In genomic region chr4:21543514-21543913, GRCh38 we compare ENCODE assay signal across 25 cellular contexts.
A peak's percentile ranks its signal among the peaks of the same experiment; 100 is the strongest.
DNase-seq lines count a peak whose midpoint lies in the region; ATAC-seq, FAIRE-seq and TF ChIP-seq lines count a peak whose summit lies in the region.
"Had no signal": no experiment of that assay in that cellular context is flagged by ENCODE, and none has a peak within 500 bp of the region (broad histone marks: within the 10 kb centered on the region; RNA-seq: fewer than 3 reads in every experiment).

No MANE protein-coding gene starts in this region.

- H2BK5ac ChIP-seq in H1 (ENCODE audit: low read depth, low read length): no peak overlapping the region

- H4K5ac ChIP-seq in H1 (ENCODE audit: insufficient read length, low read depth, low read length): no peak overlapping the region

- CTCF ChIA-PET in H1 (lab: Charles Lee; ENCODE audit: partially characterized antibody) (interaction anchor here (1.1 to 1.4 kb wide), 3 partner anchors 210 to 224 kb away, joined by 3 to 4 read pairs (median 3); no protein-coding TSS in a partner anchor), SK-N-SH (lab: Yijun Ruan, JAX) (interaction anchor here (0.8 to 1.9 kb wide), 4 partner anchors 11 to 246 kb away, joined by 3 to 6 read pairs (median 4); no protein-coding TSS in a partner anchor)

- H3K79me1 ChIP-seq in H1 (ENCODE audit: low read depth, low read length): no peaks in the 10 kb centered on the region

- no peaks in the 10 kb centered on the region for H3K36me3 Mint-ChIP-seq in nephron (ENCODE audit: low read depth)

- H3K79me2 ChIP-seq in H1 (ENCODE audit: control insufficient read depth in 1 of 2, insufficient read depth in 2 of 2, low read length in 2 of 2) (no peaks in the 10 kb centered on the region), SK-N-SH (ENCODE audit: insufficient read depth) (no peaks in the 10 kb centered on the region)

- H3K4me1 ChIP-seq in HUES6 (ENCODE audit: control insufficient read depth, insufficient read depth, low read length): peaks cover 29% of the 10 kb centered on the region
- peaks cover 0 to 4% (median 3%) of the 10 kb centered on the region in 4 experiments; a peak in 2 of 7 replicates for H3K4me1 ChIP-seq in H1 (replicated peaks in 1 of 4; ENCODE audit: control insufficient read depth in 3 of 4, insufficient read depth in 4 of 4, low read length in 3 of 4)
- peaks cover 16% of the 10 kb centered on the region for H3K4me1 ChIP-seq in iPS-18a (ENCODE audit: control insufficient read depth, low read depth, low read length)
- peaks cover 0 to 3% of the 10 kb centered on the region in 2 experiments; a peak in 1 of 4 replicates for H3K4me1 ChIP-seq in SK-N-SH (ENCODE audit: control insufficient read depth in 1 of 2, insufficient read depth in 2 of 2, low read depth in 1 of 2, low read length in 1 of 2)
- H3K4me1 ChIP-seq: A549; BLaER1 treated with 17β-estradiol and CSF1 and Interleukin-3, amounts not matched to agents 10 nM and 100 nM; SJSA1 had no signal

- H3K4me1 Mint-ChIP-seq in nephron: peaks cover 13% of the 10 kb centered on the region

- H2AFZ ChIP-seq in H1 (ENCODE audit: low read length): no peak overlapping the region
- no peak overlapping the region for H2AFZ ChIP-seq in SK-N-SH (ENCODE audit: low read depth)

- H3K4me3 ChIP-seq in HUES6 (ENCODE audit: low read depth, low read length) (peak overlapping the region; percentile 13; the same call in 1 of the 2 replicates), H1 (ENCODE audit: extremely low read depth in 1 of 4, insufficient read depth in 2 of 4, low read depth in 3 of 4, low read length in 4 of 4) (peak overlapping the region in 1 of 4 experiments; percentile 31; a peak in 1 of 8 replicates), iPS-18a (ENCODE audit: low read length) (peak overlapping the region; percentile 2), SK-N-SH (ENCODE audit: low read depth in 2 of 2, low read length in 1 of 2) (no peak overlapping the region)
- H3K4me3 ChIP-seq: A549; BLaER1 treated with 17β-estradiol and CSF1 and Interleukin-3, amounts not matched to agents 10 nM and 100 nM; SJSA1 had no signal

- H3K9me3 ChIP-seq in HUES6 (ENCODE audit: control insufficient read depth, insufficient read depth, low read depth, low read length): peaks cover 10% of the 10 kb centered on the region
- peaks cover 2 to 4% of the 10 kb centered on the region in 2 experiments; a peak in 2 of 4 replicates for H3K9me3 ChIP-seq in H1 (ENCODE audit: insufficient read depth in 2 of 2, low read depth in 1 of 2, low read length in 1 of 2)
- peaks cover 2% of the 10 kb centered on the region for H3K9me3 ChIP-seq in iPS-18a (ENCODE audit: control insufficient read depth, low read depth, low read length)
- no peaks in the 10 kb centered on the region for H3K9me3 ChIP-seq in SK-N-SH
- H3K9me3 ChIP-seq: A549, SJSA1 had no signal

- TF ChIP-seq RAD21 in H1 (IDR thresholded peaks at IDR 0.05 in 1 of 2, conservative IDR thresholded peaks at IDR 0.05 in 1 of 2; ENCODE audit: low read depth in 2 of 2, low read length in 2 of 2) (no peak), SK-N-SH (IDR thresholded peaks at IDR 0.05; ENCODE audit: low read length) (no peak)

- H3K23ac ChIP-seq in H1 (ENCODE audit: insufficient read length): no peak overlapping the region

- H3K9me2 ChIP-seq in SK-N-SH: no peaks in the 10 kb centered on the region

- POLR2A ChIA-PET in H1 (lab: Charles Lee; ENCODE audit: partially characterized antibody): interaction anchor here (0.7 kb wide), 1 partner anchor 25 kb away, joined by 3 read pairs; no protein-coding TSS in a partner anchor
- POLR2A ChIA-PET in SK-N-SH (lab: Yijun Ruan, JAX): no interaction called here

- TF ChIP-seq EP300 in H1 (IDR thresholded peaks at IDR 0.05; ENCODE audit: borderline replicate concordance in 1 of 2, low read depth in 2 of 2, low read length in 2 of 2): 0 out of 3 replicates have a peak, but pooled peaks of 1 of the 2 experiments have one; percentile 19
- no peak for TF ChIP-seq EP300 in SK-N-SH (IDR thresholded peaks at IDR 0.05; ENCODE audit: borderline replicate concordance in 1 of 2, low read depth in 1 of 2, low read length in 1 of 2)

- H3K27ac ChIP-seq in HUES6 (ENCODE audit: low read depth, low read length) (peak overlapping the region; percentile 25; the same call in 1 of the 2 replicates), H1 (ENCODE audit: low read depth, low read length) (no peak overlapping the region), iPS-18a (ENCODE audit: low read length) (no peak overlapping the region), SK-N-SH (ENCODE audit: low read depth in 2 of 2, low read length in 1 of 2) (no peak overlapping the region)
- H3K27ac ChIP-seq: A549; BLaER1 treated with 17β-estradiol and CSF1 and Interleukin-3, amounts not matched to agents 10 nM and 100 nM; SJSA1 had no signal

- peaks cover 2% of the 10 kb centered on the region for H3K9me3 Mint-ChIP-seq in nephron

- H3K56ac ChIP-seq in H1 (replicated peaks; ENCODE audit: insufficient read length, low read depth, low read length): no peak overlapping the region

- H3K27me3 Mint-ChIP-seq in nephron (ENCODE audit: low read depth): no peaks in the 10 kb centered on the region
- H3K27me3 Mint-ChIP-seq: CD4-positive, alpha-beta T cell had no signal

- TF ChIP-seq CTCF in H1 (IDR thresholded peaks at IDR 0.05; ENCODE audit: control extremely low read depth in 1 of 3, insufficient read depth in 1 of 3, low read depth in 1 of 3, low read length in 3 of 3) (no peak), nephron (IDR thresholded peaks at IDR 0.05; ENCODE audit: unreplicated experiment in 3 of 3) (no peak), SK-N-SH (IDR thresholded peaks at IDR 0.05) (no peak)

- no peak overlapping the region for H4K91ac ChIP-seq in H1 (replicated peaks; ENCODE audit: insufficient read length, low read length)

- H3K4me2 ChIP-seq in H1 (ENCODE audit: insufficient read depth in 1 of 2, low read depth in 2 of 2, low read length in 2 of 2): peak overlapping the region in 1 of 2 experiments; percentile 16; a peak in 1 of 4 replicates
- H3K4me2 ChIP-seq in SK-N-SH: no peak overlapping the region
- H3K4me2 ChIP-seq: A549; BLaER1 treated with 17β-estradiol and CSF1 and Interleukin-3, amounts not matched to agents 10 nM and 100 nM had no signal

- H3K14ac ChIP-seq in H1 (ENCODE audit: insufficient read length): no peak overlapping the region

- peak overlapping the region in 1 of 3 experiments; percentile 49 for H3K27ac Mint-ChIP-seq in nephron
- H3K27ac Mint-ChIP-seq: CD4-positive, alpha-beta T cell had no signal

- H2BK20ac ChIP-seq in H1 (ENCODE audit: low read length): no peak overlapping the region

- no peak overlapping the region for H3K4ac ChIP-seq in H1 (replicated peaks; ENCODE audit: insufficient read length, low read depth, low read length)

- no peak for TF ChIP-seq POLR2A in H1 (IDR thresholded peaks at IDR 0.05; ENCODE audit: control extremely low read depth in 1 of 2, low read depth in 2 of 2, low read length in 2 of 2)

- H3K36me3 ChIP-seq in HUES6 (ENCODE audit: control insufficient read depth, insufficient read depth, low read length) (no peaks in the 10 kb centered on the region; the same call in 1 of the 2 replicates), H1 (ENCODE audit: control insufficient read depth in 2 of 4, insufficient read depth in 4 of 4, low read length in 3 of 4) (no peaks in the 10 kb centered on the region), iPS-18a (ENCODE audit: control insufficient read depth, low read depth, low read length) (no peaks in the 10 kb centered on the region), SK-N-SH (replicated peaks in 1 of 2; ENCODE audit: control insufficient read depth in 1 of 2, insufficient read depth in 2 of 2, low read length in 1 of 2) (no peaks in the 10 kb centered on the region)
- H3K36me3 ChIP-seq: BLaER1 treated with 17β-estradiol and CSF1 and Interleukin-3, amounts not matched to agents 10 nM and 100 nM; SJSA1 had no signal

- H4K8ac ChIP-seq in H1 (ENCODE audit: extremely low read depth, insufficient read depth, low read length): no peak overlapping the region

- H3K27me3 ChIP-seq in HUES6 (ENCODE audit: control insufficient read depth, insufficient read depth, low read length) (no peaks in the 10 kb centered on the region), H1 (replicated peaks in 1 of 4; ENCODE audit: control insufficient read depth in 3 of 4, extremely low read depth in 1 of 4, insufficient read depth in 3 of 4, low read length in 3 of 4) (peaks cover 0 to 12% (median 4%) of the 10 kb centered on the region in 4 experiments; a peak in 3 of 7 replicates), iPS-18a (ENCODE audit: control insufficient read depth, insufficient read depth, low read length) (peaks cover 11% of the 10 kb centered on the region), SK-N-SH (ENCODE audit: insufficient read depth) (no peaks in the 10 kb centered on the region)
- H3K27me3 ChIP-seq: BLaER1 treated with 17β-estradiol and CSF1 and Interleukin-3, amounts not matched to agents 10 nM and 100 nM; SJSA1 had no signal

- no peak overlapping the region for H2BK12ac ChIP-seq in H1 (ENCODE audit: low read depth, low read length)

- no peaks in the 10 kb centered on the region for H4K20me1 ChIP-seq in H1 (replicated peaks in 1 of 2; ENCODE audit: control insufficient read depth in 1 of 2, insufficient read depth in 2 of 2, low read length in 2 of 2)
- no peaks in the 10 kb centered on the region for H4K20me1 ChIP-seq in SK-N-SH (ENCODE audit: insufficient read depth)
- H4K20me1 ChIP-seq: BLaER1 treated with 17β-estradiol and CSF1 and Interleukin-3, amounts not matched to agents 10 nM and 100 nM had no signal

- no peaks in the 10 kb centered on the region for H3F3A ChIP-seq in SK-N-SH (replicated peaks; ENCODE audit: insufficient read depth)

- H3K18ac ChIP-seq in H1 (ENCODE audit: extremely low read depth, low read length): no peak overlapping the region

- DNase-seq in H1 (ENCODE audit: low read depth in 1 of 2, low spot score in 2 of 2) (no peak), hepatic stellate cell (ENCODE audit: low spot score) (no peak), SK-N-SH (no peak)
- no peak for DNase-seq in effector CD8-positive, alpha-beta T cell (lab: John Stamatoyannopoulos, UW)
- DNase-seq: AML-193; CD4-positive, alpha-beta T cell; GOT3; KBM-7; MV-4-11; NCI-H1105; NCI-H1436 treated with DMSO at 0.1 percent for 48 hours; NCI-H187 treated with DMSO at 0.1 percent for 48 hours; NCI-H524; NCI-H774; PC-3 had no signal

- no peaks in the 10 kb centered on the region for H3K23me2 ChIP-seq in H1 (ENCODE audit: low read depth, low read length)

- 36% methylated on average over 3 of the region's 3 CpGs; no CpG with 5 or more reads in 1 of the 2 experiments for WGBS in H1 (ENCODE audit: extremely low coverage in 1 of 2, insufficient coverage in 1 of 2, insufficient read length in 1 of 2, insufficient replicate concordance in 2 of 2, low coverage in 1 of 2, low lambda C conversion rate in 2 of 2, missing lambda C conversion rate in 1 of 2), 2 experiments
- WGBS in SK-N-SH (ENCODE audit: low lambda C conversion rate): 68% methylated on average over 3 of the region's 3 CpGs

- H2BK120ac ChIP-seq in H1 (replicated peaks; ENCODE audit: low read depth, low read length): no peak overlapping the region

- no peak for ATAC-seq in HG03139 (IDR thresholded peaks at IDR 0.05; ENCODE audit: unreplicated experiment)
- ATAC-seq: A549, HCT116, PC-3 had no signal

- H3K4me3 Mint-ChIP-seq in nephron: peak overlapping the region in 2 of 3 experiments; percentile 8 to 69
- H3K4me3 Mint-ChIP-seq: CD4-positive, alpha-beta T cell had no signal

- no peak overlapping the region for H3K9ac ChIP-seq in HUES6 (ENCODE audit: low read length)
- no peak overlapping the region for H3K9ac ChIP-seq in H1 (replicated peaks in 1 of 4; ENCODE audit: extremely low read depth in 1 of 4, low read depth in 3 of 4, low read length in 3 of 4)
- no peak overlapping the region for H3K9ac ChIP-seq in iPS-18a (ENCODE audit: low read length)
- H3K9ac ChIP-seq in SK-N-SH: no peak overlapping the region
- H3K9ac ChIP-seq: BLaER1 treated with 17β-estradiol and CSF1 and Interleukin-3, amounts not matched to agents 10 nM and 100 nM had no signal

- H2BK15ac ChIP-seq in H1 (ENCODE audit: low read length): no peak overlapping the region

- no peak for FAIRE-seq in H1 (lab: Jason Lieb, UNC)
- FAIRE-seq: A549, D721Med, GM18507 had no signal

- H2AK5ac ChIP-seq in H1 (ENCODE audit: low read depth, low read length): no peak overlapping the region

Comparison
In these comparisons a context has a peak if more than half of its experiments do, and no peak if none do; other contexts are left out.
1. H3K4me3 ChIP-seq: peak in HUES6 (single experiment) and iPS-18a (single experiment); none in SK-N-SH (0 of 2).